13 cellular contexts compared by ENCODE assay signal in genomic region chr9:127961166-127961490, GRCh38. TPM values are rescaled to one million over a fixed set of nuclear protein-coding genes. Genes with fewer than 3 reads are reported as not detected.
A peak's percentile ranks its signal among the peaks of the same experiment; 100 is the strongest.
DNase-seq lines count a peak whose midpoint lies in the region; ATAC-seq, FAIRE-seq and TF ChIP-seq lines count a peak whose summit lies in the region.
"Had no signal": no experiment of that assay in that cellular context is flagged by ENCODE, and none has a peak within 500 bp of the region (broad histone marks: within the 10 kb centered on the region; RNA-seq: fewer than 3 reads in every experiment).

No MANE protein-coding gene starts in this region.

- H3K4me1 ChIP-seq in kidney (ENCODE audit: control insufficient read depth in 1 of 2, insufficient read depth in 1 of 2, low read depth in 1 of 2, low read length in 2 of 2) (peaks cover 32 to 39% of the 10 kb centered on the region in 2 donors), suprapubic skin (peaks cover 86% of the 10 kb centered on the region)

- peak overlapping the region; percentile 63 to 84 for H3K27ac ChIP-seq in kidney (ENCODE audit: low read depth in 2 of 2, low read length in 2 of 2)
- peak overlapping the region; percentile 85 for H3K27ac ChIP-seq in suprapubic skin

- no peak for ATAC-seq in HG02970 (IDR thresholded peaks at IDR 0.05; ENCODE audit: low FRiP score, unreplicated experiment)

- H3K36me3 ChIP-seq in kidney (ENCODE audit: control insufficient read depth in 1 of 2, insufficient read depth in 2 of 2, low read length in 2 of 2) (no peaks in the 10 kb centered on the region), suprapubic skin (no peaks in the 10 kb centered on the region)

- no peaks in the 10 kb centered on the region for H3K27me3 ChIP-seq in suprapubic skin

- no peaks in the 10 kb centered on the region for H3K9me3 Mint-ChIP-seq in activated naive CD4-positive, alpha-beta T cell treated with anti-CD3 and anti-CD28 coated beads, Interleukin-2, amount 10 ng/mL, durations not matched to agents 7 days and 5 days
- no peaks in the 10 kb centered on the region for H3K9me3 Mint-ChIP-seq in activated naive CD8-positive, alpha-beta T cell (ENCODE audit: low read depth)
- H3K9me3 Mint-ChIP-seq: activated CD4-positive, alpha-beta T cell treated with anti-CD3 and anti-CD28 coated beads, Interleukin-2, amount 10 ng/mL, durations not matched to agents 7 days and 5 days; type B pancreatic cell had no signal

- no peak for TF ChIP-seq POLR2A in suprapubic skin (IDR thresholded peaks at IDR 0.05)

- H3K4me3 ChIP-seq in kidney (ENCODE audit: low read length in 2 of 2), result no peak overlapping the region
- H3K4me3 ChIP-seq in suprapubic skin, result no peak overlapping the region
- H3K4me3 ChIP-seq: SK-N-MC had no signal

- TF ChIP-seq CTCF in kidney (IDR thresholded peaks at IDR 0.05; ENCODE audit: borderline replicate concordance, extremely low read depth, insufficient read depth), result no peak
- no peak for TF ChIP-seq CTCF in suprapubic skin (IDR thresholded peaks at IDR 0.05)

- H3K4me3 Mint-ChIP-seq in activated naive CD4-positive, alpha-beta T cell treated with anti-CD3 and anti-CD28 coated beads, Interleukin-2, amount 10 ng/mL, durations not matched to agents 7 days and 5 days, result no peak overlapping the region
- H3K4me3 Mint-ChIP-seq in activated naive CD8-positive, alpha-beta T cell, result peak overlapping the region; percentile 65
- H3K4me3 Mint-ChIP-seq: activated CD4-positive, alpha-beta T cell treated with anti-CD3 and anti-CD28 coated beads, Interleukin-2, amount 10 ng/mL, durations not matched to agents 7 days and 5 days; type B pancreatic cell had no signal

- peak overlapping the region in 1 of 2 donors; percentile 34 for H3K9ac ChIP-seq in kidney (ENCODE audit: low read length in 2 of 2)

- no peak for TF ChIP-seq EP300 in suprapubic skin (IDR thresholded peaks at IDR 0.05)

- CTCF ChIA-PET in activated naive CD4-positive, alpha-beta T cell treated with anti-CD3 and anti-CD28 coated beads, Interleukin-2, amount 10 ng/mL, durations not matched to agents 7 days and 5 days (lab: Charles Lee), result interaction anchor here (1.2 to 17.2 kb wide), 4 partner anchors 9 to 72 kb away, joined by 4 to 247 read pairs (median 6); no protein-coding TSS in a partner anchor

- H3K27ac Mint-ChIP-seq in activated naive CD4-positive, alpha-beta T cell treated with anti-CD3 and anti-CD28 coated beads, Interleukin-2, amount 10 ng/mL, durations not matched to agents 7 days and 5 days, result peak overlapping the region; percentile 84
- peak overlapping the region; percentile 98 for H3K27ac Mint-ChIP-seq in activated naive CD8-positive, alpha-beta T cell

- WGBS in suprapubic skin, result no CpG with 5 or more reads among the region's 1 CpG

- peaks cover 72% of the 10 kb centered on the region for H3K36me3 Mint-ChIP-seq in activated naive CD4-positive, alpha-beta T cell treated with anti-CD3 and anti-CD28 coated beads, Interleukin-2, amount 10 ng/mL, durations not matched to agents 7 days and 5 days
- peaks cover 10% of the 10 kb centered on the region for H3K36me3 Mint-ChIP-seq in activated naive CD8-positive, alpha-beta T cell

- intact Hi-C loops in kidney (cut with DNase I), result no loop called here

- H3K4me1 Mint-ChIP-seq in activated naive CD4-positive, alpha-beta T cell treated with anti-CD3 and anti-CD28 coated beads, Interleukin-2, amount 10 ng/mL, durations not matched to agents 7 days and 5 days, result peaks cover 95% of the 10 kb centered on the region
- H3K4me1 Mint-ChIP-seq in activated naive CD8-positive, alpha-beta T cell (ENCODE audit: low read depth), result peaks cover 96% of the 10 kb centered on the region

- no peak for FAIRE-seq in kidney (lab: Jason Lieb, UNC)

- H3K27me3 Mint-ChIP-seq in activated naive CD4-positive, alpha-beta T cell treated with anti-CD3 and anti-CD28 coated beads, Interleukin-2, amount 10 ng/mL, durations not matched to agents 7 days and 5 days, result no peaks in the 10 kb centered on the region
- no peaks in the 10 kb centered on the region for H3K27me3 Mint-ChIP-seq in activated naive CD8-positive, alpha-beta T cell
- H3K27me3 Mint-ChIP-seq: activated CD4-positive, alpha-beta T cell treated with anti-CD3 and anti-CD28 coated beads, Interleukin-2, amount 10 ng/mL, durations not matched to agents 7 days and 5 days; type B pancreatic cell had no signal

- DNase-seq in activated naive CD4-positive, alpha-beta T cell treated with anti-CD3 and anti-CD28 coated beads, Interleukin-2, amount 10 ng/mL, durations not matched to agents 7 days and 5 days, result no peak
- DNase-seq in activated naive CD4-positive, alpha-beta T cell (lab: John Stamatoyannopoulos, UW), result no peak
- DNase-seq in kidney, result no peak
- no peak for DNase-seq in suprapubic skin (ENCODE audit: low spot score in 2 of 2)
- DNase-seq in inferior parietal cortex (ENCODE audit: extremely low spot score), result no peak
- DNase-seq in stimulated activated CD4-positive, alpha-beta T cell treated with anti-CD3 and anti-CD28 coated beads, Interleukin-4, amount 100 ng/mL, for 24 hours, result no peak
- DNase-seq: activated CD4-positive, alpha-beta T cell treated with anti-CD3 and anti-CD28 coated beads, Interleukin-2, amount 10 ng/mL, durations not matched to agents 7 days and 5 days; activated gamma-delta T cell treated with Interleukin-2 at 50 U/mL for 16 hours; NCI-H1694 treated with DMSO at 0.1 percent for 48 hours had no signal

- H3K9me3 ChIP-seq in kidney (ENCODE audit: control insufficient read depth in 1 of 2, low read length in 2 of 2) (no peaks in the 10 kb centered on the region), suprapubic skin (no peaks in the 10 kb centered on the region)

RNA-seq across cellular contexts. Expression of gene EEIG1, which starts 19.7 kb away (rescaled TPM):
- total RNA-seq in kidney (75.9 TPM), suprapubic skin (10 to 100 TPM; 43.1 to 85.8 (median 59.5) TPM)
- polyA plus RNA-seq in kidney (ENCODE audit: insufficient read depth, low read depth, low replicate concordance), result 34.3 TPM

RNA-seq across cellular contexts. Expression of gene DPM2, which starts 23.5 kb away (rescaled TPM):
- total RNA-seq in kidney (42.8 TPM), suprapubic skin (10 to 100 TPM; 19.4 to 39.7 (median 30.6) TPM)
- polyA plus RNA-seq in kidney (ENCODE audit: insufficient read depth, low read depth, low replicate concordance), result 70.0 TPM

RNA-seq across cellular contexts. Expression of gene PIP5KL1, which starts 30.6 kb away (rescaled TPM):
- total RNA-seq in kidney (3.0 TPM), suprapubic skin (10 to 100 TPM in 1 of 4 donors, 1 to 10 TPM in 3; 5.8 to 14.7 (median 9.2) TPM)
- 4.3 TPM for polyA plus RNA-seq in kidney (ENCODE audit: insufficient read depth, low read depth, low replicate concordance)

RNA-seq across cellular contexts. Expression of gene ST6GALNAC4, which starts 44.3 kb away (rescaled TPM):
- total RNA-seq in kidney (31.4 TPM), suprapubic skin (10 to 100 TPM; 14.6 to 25.2 (median 20.2) TPM)
- 31.6 TPM for polyA plus RNA-seq in kidney (ENCODE audit: insufficient read depth, low read depth, low replicate concordance)
